ENCODE assay signal across 12 cellular contexts in the genomic region with DNA sequence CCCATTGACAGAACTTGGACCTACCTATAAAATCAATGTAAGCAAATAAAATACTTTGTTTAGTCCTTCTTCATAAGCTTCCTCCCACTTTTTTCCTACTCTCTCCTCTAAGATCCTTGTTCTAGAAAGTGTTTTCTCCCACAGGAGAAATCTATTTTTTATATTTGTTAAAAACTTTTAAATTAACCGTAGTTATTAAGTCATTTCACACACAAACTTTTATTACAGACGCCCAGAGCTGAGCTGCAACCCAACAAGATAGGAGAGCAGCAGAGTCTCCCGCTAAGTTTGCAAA. TPM values are rescaled to one million over a fixed set of nuclear protein-coding genes. Genes with fewer than 3 reads are reported as not detected.
A peak's percentile ranks its signal among the peaks of the same experiment; 100 is the strongest.
DNase-seq lines count a peak whose midpoint lies in the region; ATAC-seq, FAIRE-seq and TF ChIP-seq lines count a peak whose summit lies in the region.
"Had no signal": no experiment of that assay in that cellular context is flagged by ENCODE, and none has a peak within 500 bp of the region (broad histone marks: within the 10 kb centered on the region; RNA-seq: fewer than 3 reads in every experiment).

No MANE protein-coding gene starts in this region.

- in situ Hi-C loops in GM12878 (cut with MboI), result no loop called here

- DNase-seq in CD4-positive, CD25-positive, alpha-beta regulatory T cell, result no peak
- DNase-seq in GM12878 (ENCODE audit: low read depth, low spot score), result no peak
- no peak for DNase-seq in SIG-M5 treated with dmso at 0.1 percent for 504 hours (lab: John Stamatoyannopoulos, UW; ENCODE audit: unreplicated experiment)
- DNase-seq in GM19239 (ENCODE audit: insufficient read length, low spot score), result no peak
- DNase-seq in NCI-H1105 treated with DMSO at 0.1 percent for 48 hours (lab: John Stamatoyannopoulos, UW), result no peak
- no peak for DNase-seq in left lobe of liver (ENCODE audit: low spot score)
- DNase-seq: kidney, NCI-H1092, ovary, testis had no signal

- H3K27me3 ChIP-seq in CD4-positive, CD25-positive, alpha-beta regulatory T cell (ENCODE audit: control insufficient read depth, insufficient read depth, low read length), result no peaks in the 10 kb centered on the region
- H3K27me3 ChIP-seq in KMS-11 (ENCODE audit: insufficient read depth, low read depth), result no peaks in the 10 kb centered on the region
- H3K27me3 ChIP-seq in GM12878 (replicated peaks in 1 of 2; ENCODE audit: control insufficient read depth in 2 of 2, insufficient read depth in 2 of 2, low read length in 1 of 2), result no peaks in the 10 kb centered on the region
- H3K27me3 ChIP-seq: ovary, testis had no signal

- POLR2A ChIA-PET in GM12878 (lab: Charles Lee), result interaction anchor here (0.5 to 7.7 kb wide), 11 partner anchors 8 to 176 kb away, joined by 3 to 74 read pairs (median 5); no protein-coding TSS in a partner anchor

- H3K27ac ChIP-seq in CD4-positive, CD25-positive, alpha-beta regulatory T cell (ENCODE audit: insufficient read depth, low read length, poor library complexity, severe bottlenecking), result peak overlapping the region; percentile 99
- H3K27ac ChIP-seq in KMS-11 (peak overlapping the region; percentile 97), GM12878 (ENCODE audit: control insufficient read depth, insufficient read depth) (peak overlapping the region; percentile 97)
- H3K27ac ChIP-seq: ovary, testis had no signal

- peak overlapping the region; percentile 96 to 100 (median 100) for H3K27ac Mint-ChIP-seq in CD4-positive, CD25-positive, alpha-beta regulatory T cell
- peak overlapping the region; percentile 18 to 89 (median 81) for H3K27ac Mint-ChIP-seq in nephron

- peaks cover 0 to 1% (median 0%) of the 10 kb centered on the region in 7 donors for H3K9me3 Mint-ChIP-seq in CD4-positive, CD25-positive, alpha-beta regulatory T cell
- H3K9me3 Mint-ChIP-seq in nephron, result no peaks in the 10 kb centered on the region

- no peaks in the 10 kb centered on the region for H3K9me3 ChIP-seq in CD4-positive, CD25-positive, alpha-beta regulatory T cell (ENCODE audit: control insufficient read depth in 2 of 2, low read length in 2 of 2)
- H3K9me3 ChIP-seq in GM12878 (replicated peaks; ENCODE audit: control insufficient read depth, insufficient read depth, low read length), result no peaks in the 10 kb centered on the region
- H3K9me3 ChIP-seq: ovary, testis had no signal

- peaks cover 97% of the 10 kb centered on the region for H3K4me1 ChIP-seq in CD4-positive, CD25-positive, alpha-beta regulatory T cell (ENCODE audit: control insufficient read depth, insufficient read depth, low read length, poor library complexity, severe bottlenecking)
- peaks cover 90% of the 10 kb centered on the region for H3K4me1 ChIP-seq in KMS-11 (ENCODE audit: low read depth, poor library complexity, severe bottlenecking)
- peaks cover 85% of the 10 kb centered on the region for H3K4me1 ChIP-seq in GM12878 (ENCODE audit: control insufficient read depth, insufficient read depth, low read length)
- H3K4me1 ChIP-seq: testis had no signal

- H3K4me3 ChIP-seq in CD4-positive, CD25-positive, alpha-beta regulatory T cell (ENCODE audit: low read depth, low read length), result peak overlapping the region; percentile 62
- H3K4me3 ChIP-seq in KMS-11 (IDR thresholded peaks at IDR 0.05; ENCODE audit: insufficient read depth, low read depth, low read length), result no peak overlapping the region
- peak overlapping the region; percentile 33; the same call in 1 of the 2 replicates for H3K4me3 ChIP-seq in GM12878
- H3K4me3 ChIP-seq: ovary, testis had no signal

- H2AFZ ChIP-seq in KMS-11 (ENCODE audit: low read depth), result no peak overlapping the region
- no peak overlapping the region for H2AFZ ChIP-seq in GM12878 (ENCODE audit: control insufficient read depth, low read depth, low read length)

- H3K79me2 ChIP-seq in KMS-11 (ENCODE audit: insufficient read depth, low read depth) (no peaks in the 10 kb centered on the region), GM12878 (ENCODE audit: control insufficient read depth, insufficient read depth, low read length) (peaks cover 9% of the 10 kb centered on the region)

- no peak for TF ChIP-seq EP300 in GM12878 (IDR thresholded peaks at IDR 0.05; ENCODE audit: borderline replicate concordance in 1 of 2, control insufficient read depth in 1 of 2, low read depth in 2 of 2, low read length in 2 of 2)

- no peaks in the 10 kb centered on the region for H3K36me3 ChIP-seq in CD4-positive, CD25-positive, alpha-beta regulatory T cell (ENCODE audit: control insufficient read depth, insufficient read depth, low read length)
- H3K36me3 ChIP-seq in KMS-11 (ENCODE audit: insufficient read depth) (no peaks in the 10 kb centered on the region), GM12878 (ENCODE audit: control insufficient read depth in 2 of 2, insufficient read depth in 2 of 2, low read length in 1 of 2) (peaks cover 0 to 3% of the 10 kb centered on the region in 2 experiments; a peak in 2 of 4 replicates)
- H3K36me3 ChIP-seq: ovary had no signal

- no peaks in the 10 kb centered on the region for H4K20me1 ChIP-seq in KMS-11 (ENCODE audit: insufficient read depth)
- no peaks in the 10 kb centered on the region for H4K20me1 ChIP-seq in GM12878 (ENCODE audit: control insufficient read depth, insufficient read depth)

- peaks cover 8% of the 10 kb centered on the region for H3K36me3 Mint-ChIP-seq in CD4-positive, CD25-positive, alpha-beta regulatory T cell
- peaks cover 21% of the 10 kb centered on the region for H3K36me3 Mint-ChIP-seq in nephron (ENCODE audit: low read depth)

- peaks cover 2% of the 10 kb centered on the region for H3K27me3 Mint-ChIP-seq in CD4-positive, CD25-positive, alpha-beta regulatory T cell
- H3K27me3 Mint-ChIP-seq in nephron (ENCODE audit: low read depth), result peaks cover 3% of the 10 kb centered on the region

- TF ChIP-seq POLR2A in GM12878 (IDR thresholded peaks at IDR 0.05; ENCODE audit: low read depth, low read length), result no peak

- ATAC-seq in CD4-positive, CD25-positive, alpha-beta regulatory T cell (ENCODE audit: low read depth in 2 of 2), result no peak
- ATAC-seq in GM12878, result no peak
- no peak for ATAC-seq in left lobe of liver

- H3K4me2 ChIP-seq in KMS-11 (peak overlapping the region; percentile 99), GM12878 (ENCODE audit: control insufficient read depth, insufficient read depth) (peak overlapping the region; percentile 2; the same call in 1 of the 2 replicates)

- H3K4me3 Mint-ChIP-seq in CD4-positive, CD25-positive, alpha-beta regulatory T cell, result peak overlapping the region; percentile 65 to 93 (median 78)
- H3K4me3 Mint-ChIP-seq in nephron, result no peak overlapping the region

- no peak overlapping the region for H3K9ac ChIP-seq in KMS-11
- peak overlapping the region; percentile 42 for H3K9ac ChIP-seq in GM12878 (ENCODE audit: control insufficient read depth, insufficient read depth, low read length)

- no TSS peak for BruUV-seq in GM12878 (replicated peaks; lab: Mats Ljungman, UMichigan)

- peaks cover 28 to 96% (median 71%) of the 10 kb centered on the region in 4 donors for H3K4me1 Mint-ChIP-seq in CD4-positive, CD25-positive, alpha-beta regulatory T cell
- H3K4me1 Mint-ChIP-seq in nephron, result peaks cover 38% of the 10 kb centered on the region

- no peak for TF ChIP-seq RAD21 in GM12878 (IDR thresholded peaks at IDR 0.05; ENCODE audit: insufficient read depth, low read depth, low read length)

- TF ChIP-seq CTCF in KMS-11 (conservative IDR thresholded peaks at IDR 0.05; ENCODE audit: low read depth, low read length) (no peak), GM12878 (IDR thresholded peaks at IDR 0.05 in 2 of 3, conservative IDR thresholded peaks at IDR 0.05 in 1 of 3; ENCODE audit: control insufficient read depth in 2 of 3, extremely low read depth in 1 of 3, insufficient read depth in 1 of 3, low read depth in 3 of 3, low read length in 3 of 3) (no peak), nephron (IDR thresholded peaks at IDR 0.05; ENCODE audit: unreplicated experiment in 3 of 3) (no peak)

- RAD21 ChIA-PET in GM12878 (lab: Charles Lee; ENCODE audit: unreplicated experiment), result interaction anchor here (0.9 to 11.3 kb wide), 17 partner anchors 8 to 246 kb away, joined by 3 to 156 read pairs (median 5); no protein-coding TSS in a partner anchor

- SMC1A ChIA-PET in GM12878 (lab: Charles Lee; ENCODE audit: uncharacterized antibody, unreplicated experiment), result interaction anchor here (0.6 to 4.9 kb wide), 20 partner anchors 8 to 291 kb away, joined by 3 to 134 read pairs (median 4); partner anchors contain the start of gene SLC7A7

- FAIRE-seq in GM12878 (lab: Jason Lieb, UNC), result no peak
- no peak for FAIRE-seq in GM19239 (lab: Jason Lieb, UNC)
- FAIRE-seq: kidney had no signal

- WGBS in GM12878 (ENCODE audit: insufficient coverage, insufficient replicate concordance, low lambda C conversion rate, missing lambda C conversion rate), result 0% methylated on average over 3 of the region's 3 CpGs

- intact Hi-C loops in GM12878 (cut with micrococcal nuclease; ENCODE audit: unreplicated experiment), result no loop called here

- CTCF ChIA-PET in GM12878 (lab: Yijun Ruan, JAX), result interaction anchor here (1.1 to 12.5 kb wide), 11 partner anchors 8 to 294 kb away, joined by 3 to 236 read pairs (median 4); no protein-coding TSS in a partner anchor

RNA-seq across cellular contexts. Expression of gene DAD1, which starts 27.7 kb away (rescaled TPM):
- 81.8 TPM for total RNA-seq in CD4-positive, CD25-positive, alpha-beta regulatory T cell
- 100 to 1,000 TPM; 630 to 720 (median 697) TPM for polyA plus RNA-seq in CD4-positive, CD25-positive, alpha-beta regulatory T cell
- 77.8 and 78.3 TPM in 2 replicates for total RNA-seq in GM12878 (2013; cell fraction: nucleolus; rRNA removed)
- total RNA-seq in GM12878 (2014; rRNA removed) (248 and 269 TPM in 2 replicates), GM12878 (2014; rRNA removed; fragmentation: Illumina TruSeq; extraction: Trizol) (210 and 218 TPM in 2 replicates), GM12878 (2021) (161 and 169 TPM in 2 replicates), left lobe of liver (133 TPM)
- polyA plus RNA-seq in GM12878 (2011; ENCODE audit: low read depth), result 154 TPM
- polyA plus RNA-seq in GM12878 (2011; rRNA removed) (302 and 306 TPM in 2 replicates), GM12878 (2014; fragmentation: Illumina TruSeq; extraction: Trizol) (306 and 315 TPM in 2 replicates), GM12878 (2014; fragmentation: Nextera tagmentation; extraction: Ambion mirVana) (100 to 1,000 TPM; 711 to 920 TPM), GM12878 (2014; rRNA removed) (294 and 324 TPM in 2 replicates), GM12878 (2016; fragmentation: Nextera tagmentation; extraction: Ambion mirVana) (100 to 1,000 TPM; 604 to 609 TPM)
- polyA plus RNA-seq in GM12878 (2011; cell fraction: cytosol; rRNA removed), result 434 and 580 TPM in 2 replicates
- 112 and 139 TPM in 2 replicates for polyA plus RNA-seq in GM12878 (2011; cell fraction: nucleus; rRNA removed)
- polyA plus RNA-seq in GM12878 (2012), result 237 and 253 TPM in 2 replicates
- 104 and 162 TPM in 2 replicates for polyA minus RNA-seq in GM12878 (2011; rRNA and poly(A)+ RNA removed)
- polyA minus RNA-seq in GM12878 (2011; cell fraction: cytosol; rRNA and poly(A)+ RNA removed), result 33.4 and 47.1 TPM in 2 replicates
- polyA minus RNA-seq in GM12878 (2011; cell fraction: nucleus; rRNA and poly(A)+ RNA removed), result 42.2 and 59.7 TPM in 2 replicates

RNA-seq across cellular contexts. Expression of gene ABHD4, which starts 36.8 kb away (rescaled TPM):
- total RNA-seq in CD4-positive, CD25-positive, alpha-beta regulatory T cell, result 10.1 TPM
- polyA plus RNA-seq in CD4-positive, CD25-positive, alpha-beta regulatory T cell, result 10 to 100 TPM; 10.2 to 13.4 (median 11.1) TPM
- 21.4 and 23.0 TPM in 2 replicates for total RNA-seq in GM12878 (2013; cell fraction: nucleolus; rRNA removed)
- total RNA-seq in GM12878 (2014; rRNA removed) (4.7 and 5.6 TPM in 2 replicates), GM12878 (2014; rRNA removed; fragmentation: Illumina TruSeq; extraction: Trizol) (4.7 and 5.4 TPM in 2 replicates), GM12878 (2021) (10.2 and 15.1 TPM in 2 replicates), left lobe of liver (20.0 TPM)
- 10.5 TPM for polyA plus RNA-seq in GM12878 (2011; ENCODE audit: low read depth)
- polyA plus RNA-seq in GM12878 (2011; rRNA removed) (17.4 and 28.7 TPM in 2 replicates), GM12878 (2014; fragmentation: Illumina TruSeq; extraction: Trizol) (10.6 and 12.9 TPM in 2 replicates), GM12878 (2014; fragmentation: Nextera tagmentation; extraction: Ambion mirVana) (1 to 10 TPM; 7.7 to 7.9 TPM), GM12878 (2014; rRNA removed) (10.5 and 11.5 TPM in 2 replicates), GM12878 (2016; fragmentation: Nextera tagmentation; extraction: Ambion mirVana) (10 to 100 TPM; 12.6 to 14.3 TPM)
- polyA plus RNA-seq in GM12878 (2011; cell fraction: cytosol; rRNA removed), result 33.7 and 34.0 TPM in 2 replicates
- polyA plus RNA-seq in GM12878 (2011; cell fraction: nucleus; rRNA removed), result 19.1 and 31.7 TPM in 2 replicates
- 10.8 and 15.4 TPM in 2 replicates for polyA plus RNA-seq in GM12878 (2012)
- polyA minus RNA-seq in GM12878 (2011; rRNA and poly(A)+ RNA removed), result 25.3 and 34.6 TPM in 2 replicates
- polyA minus RNA-seq in GM12878 (2011; cell fraction: cytosol; rRNA and poly(A)+ RNA removed), result 6.5 and 7.5 TPM in 2 replicates
- polyA minus RNA-seq in GM12878 (2011; cell fraction: nucleus; rRNA and poly(A)+ RNA removed), result 11.6 and 12.0 TPM in 2 replicates

Comparison
In these comparisons a context has a peak if more than half of its experiments do, and no peak if none do; other contexts are left out.
1. H3K4me3 Mint-ChIP-seq: peak in CD4-positive, CD25-positive, alpha-beta regulatory T cell (4 of 4); none in nephron (0 of 3).
2. Peak in every context shown above with its lines, with median percentiles within 50 percentile points of each other: H3K27ac ChIP-seq.